ENCODE assay signal across 27 cellular contexts in genomic region chr22:17043521-17043920, GRCh38.
"Had no signal": no experiment of that assay in that cellular context is flagged by ENCODE, and none has a peak within 500 bp of the region (broad histone marks: within the 10 kb centered on the region; RNA-seq: fewer than 3 reads in every experiment).

No MANE protein-coding gene starts in this region.

- ATAC-seq: activated naive CD4-positive, alpha-beta T cell treated with anti-CD3 and anti-CD28 coated beads, Interleukin-2, amount 50 U/mL, for 72 hours; activated naive CD8-positive, alpha-beta T cell treated with anti-CD3 and anti-CD28 coated beads, Interleukin-2, amount 50 U/mL, for 24 hours; activated T-cell treated with anti-CD3 and anti-CD28 coated beads, Interleukin-2, amount 50 U/mL, for 4 hours; body of pancreas; SK-N-SH treated with all-trans-retinoic acid at 6 μM for 48 hours; T-helper 17 cell had no signal

- H3K4me1 Mint-ChIP-seq: activated CD4-positive, alpha-beta T cell treated with anti-CD3 and anti-CD28 coated beads, Interleukin-2, amount 10 ng/mL, durations not matched to agents 7 days and 5 days had no signal

- H3K27ac ChIP-seq: ascending aorta, body of pancreas, Peyer's patch, RWPE1, SJCRH30 had no signal

- H3K4me1 ChIP-seq: ascending aorta, body of pancreas, Peyer's patch, SJCRH30 had no signal

- H3K36me3 Mint-ChIP-seq: activated CD4-positive, alpha-beta memory T cell treated with anti-CD3 and anti-CD28 coated beads for 36 hours; activated naive CD4-positive, alpha-beta T cell treated with anti-CD3 and anti-CD28 coated beads, Interleukin-2, amount 50 U/mL, for 72 hours had no signal

- H3K9me3 Mint-ChIP-seq: activated CD4-positive, alpha-beta memory T cell treated with anti-CD3 and anti-CD28 coated beads for 36 hours; activated CD4-positive, alpha-beta T cell treated with anti-CD3 and anti-CD28 coated beads, Interleukin-2, amount 10 ng/mL, durations not matched to agents 7 days and 5 days; activated naive CD4-positive, alpha-beta T cell treated with anti-CD3 and anti-CD28 coated beads, Interleukin-2, amount 50 U/mL, for 72 hours; activated naive CD8-positive, alpha-beta T cell treated with anti-CD3 and anti-CD28 coated beads, Interleukin-2, amount 50 U/mL, for 24 hours; activated T-cell treated with anti-CD3 and anti-CD28 coated beads, Interleukin-2, amount 50 U/mL, for 4 hours had no signal

- H3K36me3 ChIP-seq: ascending aorta, Peyer's patch, SJCRH30 had no signal

- H3K27me3 Mint-ChIP-seq: activated naive CD8-positive, alpha-beta T cell treated with anti-CD3 and anti-CD28 coated beads, Interleukin-2, amount 50 U/mL, for 24 hours had no signal

- H3K27me3 ChIP-seq: ascending aorta, body of pancreas, Peyer's patch, SJCRH30 had no signal

- H3K9me3 ChIP-seq: ascending aorta, body of pancreas, Peyer's patch, SJCRH30 had no signal

- H3K4me3 Mint-ChIP-seq: activated CD4-positive, alpha-beta memory T cell treated with anti-CD3 and anti-CD28 coated beads for 36 hours; activated CD4-positive, alpha-beta T cell treated with anti-CD3 and anti-CD28 coated beads, Interleukin-2, amount 10 ng/mL, durations not matched to agents 7 days and 5 days; activated naive CD8-positive, alpha-beta T cell treated with anti-CD3 and anti-CD28 coated beads, Interleukin-2, amount 50 U/mL, for 24 hours; activated T-cell treated with anti-CD3 and anti-CD28 coated beads, Interleukin-2, amount 50 U/mL, for 4 hours; T-helper 17 cell had no signal

- H3K4me3 ChIP-seq: ascending aorta, body of pancreas, Peyer's patch, SJCRH30 had no signal

- H3K27ac Mint-ChIP-seq: activated CD4-positive, alpha-beta memory T cell treated with anti-CD3 and anti-CD28 coated beads for 36 hours; activated CD4-positive, alpha-beta T cell treated with anti-CD3 and anti-CD28 coated beads, Interleukin-2, amount 10 ng/mL, durations not matched to agents 7 days and 5 days; activated naive CD4-positive, alpha-beta T cell treated with anti-CD3 and anti-CD28 coated beads, Interleukin-2, amount 50 U/mL, for 72 hours; activated naive CD8-positive, alpha-beta T cell treated with anti-CD3 and anti-CD28 coated beads, Interleukin-2, amount 50 U/mL, for 24 hours; T-helper 17 cell had no signal

- DNase-seq: activated CD4-positive, alpha-beta memory T cell treated with anti-CD3 and anti-CD28 coated beads for 36 hours; activated CD4-positive, alpha-beta T cell treated with anti-CD3 and anti-CD28 coated beads, Interleukin-2, amount 10 ng/mL, durations not matched to agents 7 days and 5 days; activated CD4-positive, CD25-positive, alpha-beta regulatory T cell; activated CD8-positive, alpha-beta memory T cell treated with anti-CD3 and anti-CD28 coated beads for 24 hours; activated effector memory CD4-positive, alpha-beta T cell treated with anti-CD3 and anti-CD28 coated beads, Interleukin-2, amount 50 U/mL, for 16 hours; activated naive CD4-positive, alpha-beta T cell treated with Interleukin-2 at 50 U/mL for 16 hours; activated naive CD8-positive, alpha-beta T cell treated with anti-CD3 and anti-CD28 coated beads, Interleukin-2, amount 50 U/mL, for 24 hours; activated T-cell treated with anti-CD3 and anti-CD28 coated beads, Interleukin-2, amount 50 U/mL, for 4 hours; amniotic stem cell; body of pancreas; central memory CD4-positive, alpha-beta T cell; KBM-7; NCI-H1048; NCI-H146; NCI-H187 treated with DMSO at 0.1 percent for 48 hours; NCI-H2081 treated with DMSO at 0.1 percent for 48 hours; NCI-H446; NCI-H524; Peyer's patch; Right ventricle myocardium superior; SJCRH30; T-helper 17 cell; T1000 had no signal
